ENCODE assay signal across 8 cellular contexts in genomic region chr6:1611572-1612385, GRCh38. TPM values are rescaled to one million over a fixed set of nuclear protein-coding genes. Genes with fewer than 3 reads are reported as not detected.
DNase-seq lines count a peak whose midpoint lies in the region; ATAC-seq and TF ChIP-seq lines count a peak whose summit lies in the region.

No MANE protein-coding gene starts in this region.

- no peak for TF ChIP-seq EP300 in ovary (IDR thresholded peaks at IDR 0.05)

- H3K4me1 ChIP-seq in RWPE2 (ENCODE audit: insufficient read depth, poor library complexity, severe bottlenecking) = peaks cover 8% of the 10 kb centered on the region
- H3K4me1 ChIP-seq in ovary (ENCODE audit: insufficient read depth) = peaks cover 7% of the 10 kb centered on the region

- H3K9me3 ChIP-seq in RWPE2 (ENCODE audit: severe bottlenecking) (no peaks in the 10 kb centered on the region), ovary (no peaks in the 10 kb centered on the region)

- TF ChIP-seq CTCF in RWPE2 (IDR thresholded peaks at IDR 0.05; ENCODE audit: poor library complexity, severe bottlenecking) (peak; percentile 56), epithelial cell of esophagus (IDR thresholded peaks at IDR 0.05; ENCODE audit: insufficient read depth, low read depth, low read length, missing control alignments) (no peak), ovary (IDR thresholded peaks at IDR 0.05) (no peak)

- intact Hi-C loops in ovary (cut with DNase I) = loop anchor here in 1 of 4 donors (10.0 kb wide), 1 partner anchor 223 kb away; no protein-coding TSS in a partner anchor

- ATAC-seq in RWPE2 (ENCODE audit: low read depth) = peak; percentile 3; the same call in 1 of the 3 replicates
- ATAC-seq in HG03571 (IDR thresholded peaks at IDR 0.05; ENCODE audit: unreplicated experiment) = no peak

- H3K36me3 ChIP-seq in RWPE2 (ENCODE audit: low read depth) (no peaks in the 10 kb centered on the region), ovary (no peaks in the 10 kb centered on the region)

- peak overlapping the region; percentile 86 for H3K27ac ChIP-seq in RWPE2 (ENCODE audit: poor library complexity, severe bottlenecking)
- no peak overlapping the region for H3K27ac ChIP-seq in ovary

- TF ChIP-seq POLR2A in ovary (IDR thresholded peaks at IDR 0.05) = no peak

- 28 to 38% (median 37%) methylated on average over 53 to 73 of the region's 73 CpGs for WGBS in ovary, 3 donors

- H3K4me3 ChIP-seq in RWPE2 (ENCODE audit: severe bottlenecking) (peak overlapping the region; percentile 88), epithelial cell of esophagus (ENCODE audit: low read length) (peak overlapping the region; percentile 72), ovary (peak overlapping the region; percentile 57)

- peak; percentile 18 for DNase-seq in NOMO-1 treated with DMSO at 0.1 percent for 48 hours (lab: John Stamatoyannopoulos, UW; ENCODE audit: unreplicated experiment)
- DNase-seq in NOMO-1 treated with dmso at 0.1 percent for 144 hours (lab: John Stamatoyannopoulos, UW; ENCODE audit: unreplicated experiment) = no peak
- DNase-seq in RWPE2 (ENCODE audit: low spot score) = no peak
- peak; percentile 49 for DNase-seq in epithelial cell of esophagus (ENCODE audit: low read depth)
- DNase-seq in ovary = peak in 1 of 5 donors; percentile 64
- DNase-seq in GM19238 (ENCODE audit: insufficient read length, low spot score) = no peak
- DNase-seq in NCI-H1694 (lab: John Stamatoyannopoulos, UW) = no peak

- no peaks in the 10 kb centered on the region for H3K27me3 ChIP-seq in RWPE2 (ENCODE audit: insufficient read depth, poor library complexity, severe bottlenecking)
- H3K27me3 ChIP-seq in ovary = no peaks in the 10 kb centered on the region

RNA-seq across cellular contexts. Expression of gene FOXC1, which starts 2.1 kb away (rescaled TPM):
- 10 to 100 TPM in 1 of 7 donors, 1 to 10 TPM in 6; 4.3 to 15.9 (median 5.8) TPM for total RNA-seq in ovary
- polyA plus RNA-seq in ovary = 10 to 100 TPM in 1 of 2 donors, 1 to 10 TPM in 1; 6.5 to 21.2 TPM

Comparison
In these comparisons a context has a peak if more than half of its experiments do, and no peak if none do; other contexts are left out.
1. DNase-seq: peak in NOMO-1 treated with DMSO at 0.1 percent for 48 hours (single experiment) and epithelial cell of esophagus (single experiment); none in NOMO-1 treated with dmso at 0.1 percent for 144 hours (single experiment), RWPE2 (single experiment), GM19238 (single experiment) and NCI-H1694 (single experiment).
2. Peak in every context shown above with its lines, with median percentiles within 50 percentile points of each other: H3K4me3 ChIP-seq.